In the genomic region with DNA sequence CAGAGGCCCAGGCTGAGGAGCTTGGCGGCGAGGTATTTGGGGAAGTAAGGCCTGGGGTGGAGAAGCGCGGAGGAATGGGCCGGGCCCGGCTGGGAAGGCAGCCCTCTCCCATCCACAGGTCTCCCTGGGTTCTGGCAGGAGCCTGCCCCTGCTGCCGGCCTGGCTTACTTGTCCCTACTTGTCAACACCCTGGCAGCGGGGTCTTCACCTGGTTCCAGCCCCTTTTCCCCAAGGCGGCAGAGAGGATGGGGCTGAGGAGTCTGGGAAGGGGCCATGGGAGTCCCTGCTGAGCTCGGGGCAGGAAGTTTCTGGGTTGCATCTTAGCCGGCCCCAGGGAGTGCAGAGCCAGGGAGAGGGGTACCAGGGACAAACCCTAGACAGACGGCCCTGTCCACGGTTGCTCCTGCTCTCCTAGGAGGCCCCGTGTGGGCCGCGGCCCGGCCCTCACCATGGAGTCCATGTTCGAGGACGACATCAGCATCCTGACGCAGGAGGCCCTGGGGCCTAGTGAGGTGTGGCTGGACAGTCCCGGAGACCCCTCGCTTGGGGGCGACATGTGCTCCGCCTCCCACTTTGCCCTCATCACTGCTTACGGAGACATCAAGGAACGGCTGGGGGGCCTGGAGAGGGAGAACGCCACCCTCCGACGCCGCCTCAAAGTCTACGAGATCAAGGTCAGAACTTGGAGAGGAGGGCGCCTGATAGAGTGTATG, we compare ENCODE assay signal across 1 cellular context.
TF ChIP-seq lines count a peak whose summit lies in the region.

No MANE protein-coding gene starts in this region.

TF ChIP-seq in K562, 482 proteins besides CTCF, POLR2A, EP300 and RAD21:
- TF ChIP-seq POLR2G (IDR thresholded peaks at IDR 0.05; ENCODE audit: low read depth, low read length) (0 out of 2 replicates have a peak, but pooled peaks have one; percentile 6), ARID1B (IDR thresholded peaks at IDR 0.05) (no peak), RBFOX2 (IDR thresholded peaks at IDR 0.05; ENCODE audit: low read depth, low read length) (0 out of 2 replicates have a peak, but pooled peaks have one; percentile 9)
